Comparison of ENCODE assay signal across 8 cellular contexts in the genomic region with DNA sequence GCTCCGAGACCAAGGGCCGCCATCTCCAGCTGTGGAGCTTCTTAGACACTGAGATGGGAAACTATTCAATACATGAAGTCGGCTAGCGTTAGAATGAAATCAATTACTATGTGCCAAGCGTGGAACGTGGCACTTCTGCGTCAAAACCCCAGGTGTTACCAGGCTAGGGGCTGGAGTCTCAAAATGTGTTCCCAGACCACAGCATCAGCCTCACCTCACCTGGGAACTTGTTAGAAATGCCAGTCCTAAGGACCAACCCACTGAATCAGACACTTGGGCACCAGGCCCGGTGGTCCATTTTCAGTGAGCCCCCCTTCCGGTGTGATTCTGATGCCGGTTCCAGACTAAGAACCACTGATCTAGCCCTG. TPM values are rescaled to one million over a fixed set of nuclear protein-coding genes. Genes with fewer than 3 reads are reported as not detected.
DNase-seq lines count a peak whose midpoint lies in the region; ATAC-seq, FAIRE-seq and TF ChIP-seq lines count a peak whose summit lies in the region.

No MANE protein-coding gene starts in this region.

- H3K4me1 ChIP-seq in MM.1S (ENCODE audit: low read length) = peaks cover 12% of the 10 kb centered on the region; the same call in 1 of the 2 replicates

- no peaks in the 10 kb centered on the region for H3K27me3 ChIP-seq in MM.1S (replicated peaks; ENCODE audit: insufficient read depth, low read length)
- H3K27me3 ChIP-seq in dorsolateral prefrontal cortex = no peaks in the 10 kb centered on the region

- TF ChIP-seq CTCF in AG09309 (IDR thresholded peaks at IDR 0.05; ENCODE audit: control insufficient read depth, insufficient read depth, low read depth, low read length, missing control alignments) = no peak
- no peak for TF ChIP-seq CTCF in MM.1S (IDR thresholded peaks at IDR 0.05; ENCODE audit: low read length)
- TF ChIP-seq CTCF in dorsolateral prefrontal cortex (IDR thresholded peaks at IDR 0.05 in 54 of 56, conservative IDR thresholded peaks at IDR 0.05 in 2 of 56; ENCODE audit: low read depth in 1 of 56, partially characterized antibody in 56 of 56) = no peak
- TF ChIP-seq CTCF in nephron progenitor cell (IDR thresholded peaks at IDR 0.05) = no peak

- DNase-seq in AG09309 (ENCODE audit: low read depth) (no peak), MM.1S (no peak), dorsolateral prefrontal cortex (peak in 1 of 10 donors; percentile 44), nephron progenitor cell (no peak), frontal cortex (ENCODE audit: low spot score in 2 of 2) (no peak)

- H3K27ac ChIP-seq in MM.1S (ENCODE audit: low read length) (no peak overlapping the region), dorsolateral prefrontal cortex (peak overlapping the region; percentile 67 to 100 (median 100))

- no peaks in the 10 kb centered on the region for H3K36me3 ChIP-seq in MM.1S (replicated peaks; ENCODE audit: insufficient read depth, low read length)

- H3K27me3 Mint-ChIP-seq in nephron progenitor cell (ENCODE audit: low read depth, poor library complexity) = no peaks in the 10 kb centered on the region

- H3K9me2 ChIP-seq in MM.1S (replicated peaks; ENCODE audit: insufficient read depth, low read length) = no peaks in the 10 kb centered on the region

- peaks cover 45% of the 10 kb centered on the region for H3K79me2 ChIP-seq in MM.1S (ENCODE audit: low read length)

- H3K9ac ChIP-seq in MM.1S (ENCODE audit: low read length) = peak overlapping the region; percentile 37; the same call in 1 of the 2 replicates

- no peaks in the 10 kb centered on the region for H4K20me1 ChIP-seq in MM.1S (ENCODE audit: insufficient read depth, low read length)

- peak overlapping the region; percentile 63; the same call in 1 of the 2 replicates for H3K4me2 ChIP-seq in MM.1S (ENCODE audit: low read depth, low read length)

- no peak overlapping the region for H2AFZ ChIP-seq in MM.1S (ENCODE audit: low read length)

- H3K9me3 Mint-ChIP-seq in nephron progenitor cell = no peaks in the 10 kb centered on the region

- intact Hi-C loops in dorsolateral prefrontal cortex (cut with DNase I) = loop anchor here in 1 of 2 donors (5.0 kb wide), 1 partner anchor 224 kb away; a partner anchor contains a TSS

- peaks cover 21% of the 10 kb centered on the region for H3F3A ChIP-seq in MM.1S (ENCODE audit: insufficient read depth, low read length)

- no peak for FAIRE-seq in frontal cortex (lab: Jason Lieb, UNC)

- peaks cover 4% of the 10 kb centered on the region for H3K36me3 Mint-ChIP-seq in nephron progenitor cell (ENCODE audit: low read depth)

- no peak for ATAC-seq in HG03097 (IDR thresholded peaks at IDR 0.05; ENCODE audit: low FRiP score, unreplicated experiment)
- ATAC-seq in HG03342 (IDR thresholded peaks at IDR 0.05; ENCODE audit: unreplicated experiment) = no peak
- no peak for ATAC-seq in GM21390 (IDR thresholded peaks at IDR 0.05; ENCODE audit: unreplicated experiment)

- peak overlapping the region; percentile 92 for H3K27ac Mint-ChIP-seq in nephron progenitor cell

- H3K9me3 ChIP-seq in MM.1S (replicated peaks; ENCODE audit: insufficient read depth, low read length) = no peaks in the 10 kb centered on the region

- H3K4me3 ChIP-seq in AG09309 (ENCODE audit: control insufficient read depth, low read depth, low read length) (peak overlapping the region; percentile 40), MM.1S (ENCODE audit: low read length) (peak overlapping the region; percentile 46), dorsolateral prefrontal cortex (peak overlapping the region in 54 of 59 donors; percentile 9 to 82 (median 75))

- peak overlapping the region; percentile 86 for H3K4me3 Mint-ChIP-seq in nephron progenitor cell

- H3K4me1 Mint-ChIP-seq in nephron progenitor cell = peaks cover 59% of the 10 kb centered on the region

RNA-seq across cellular contexts. Expression of a gene that starts 5.0 kb away (rescaled TPM):
- total RNA-seq in dorsolateral prefrontal cortex (10 to 100 TPM; 15.5 to 29.9 (median 23.0) TPM), frontal cortex (2.4 TPM)

RNA-seq across cellular contexts. Expression of a gene that starts 5.3 kb away (rescaled TPM):
- total RNA-seq in dorsolateral prefrontal cortex (10 to 100 TPM; 18.1 to 42.5 (median 27.4) TPM), frontal cortex (13.0 TPM)

RNA-seq across cellular contexts. Expression of a gene that starts 59.9 kb away (rescaled TPM):
- total RNA-seq in dorsolateral prefrontal cortex = under 1 TPM in 19 of 120 experiments, not detected in 101; 0.29 to 0.94 (median 0.41) TPM
- total RNA-seq in frontal cortex = not detected
